Comparison of ENCODE assay signal across 27 cellular contexts in genomic region chr20:4256886-4257285, GRCh38. TPM values are rescaled to one million over a fixed set of nuclear protein-coding genes. Genes with fewer than 3 reads are reported as not detected.
A peak's percentile ranks its signal among the peaks of the same experiment; 100 is the strongest.
DNase-seq lines count a peak whose midpoint lies in the region; ATAC-seq and TF ChIP-seq lines count a peak whose summit lies in the region.
"Had no signal": no experiment of that assay in that cellular context is flagged by ENCODE, and none has a peak within 500 bp of the region (broad histone marks: within the 10 kb centered on the region; RNA-seq: fewer than 3 reads in every experiment).

No MANE protein-coding gene starts in this region.

- no peak overlapping the region for H3K4me3 Mint-ChIP-seq in neural progenitor cell
- no peak overlapping the region for H3K4me3 Mint-ChIP-seq in natural killer cell treated with Interleukin-12 subunit alpha and Interleukin-12 subunit beta and Interleukin-15 and Interleukin-18, amount 100 ng/mL, for 72 hours
- H3K4me3 Mint-ChIP-seq: CD4-positive, CD25-positive, alpha-beta regulatory T cell; T-helper 17 cell had no signal

- no peak overlapping the region for H3K27ac Mint-ChIP-seq in neural progenitor cell
- H3K27ac Mint-ChIP-seq in natural killer cell treated with Interleukin-12 subunit alpha and Interleukin-12 subunit beta and Interleukin-15 and Interleukin-18, amount 100 ng/mL, for 72 hours, result no peak overlapping the region
- H3K27ac Mint-ChIP-seq: CD4-positive, CD25-positive, alpha-beta regulatory T cell; T-helper 17 cell had no signal

- ATAC-seq in natural killer cell treated with Interleukin-12 subunit alpha and Interleukin-12 subunit beta and Interleukin-15 and Interleukin-18, amount 100 ng/mL, for 72 hours, result no peak
- ATAC-seq: GM12878, HepG2, SK-N-SH treated with all-trans-retinoic acid at 6 μM for 48 hours, T-helper 17 cell had no signal

- H3K4me3 ChIP-seq in neural progenitor cell (no peak overlapping the region), smooth muscle cell (no peak overlapping the region)
- H3K4me3 ChIP-seq: BLaER1, GM12878, Peyer's patch had no signal

- H3K9me3 Mint-ChIP-seq in neural progenitor cell, result no peaks in the 10 kb centered on the region
- no peaks in the 10 kb centered on the region for H3K9me3 Mint-ChIP-seq in natural killer cell treated with Interleukin-12 subunit alpha and Interleukin-12 subunit beta and Interleukin-15 and Interleukin-18, amount 100 ng/mL, for 72 hours

- no peaks in the 10 kb centered on the region for H3K36me3 Mint-ChIP-seq in neural progenitor cell
- no peaks in the 10 kb centered on the region for H3K36me3 Mint-ChIP-seq in natural killer cell treated with Interleukin-12 subunit alpha and Interleukin-12 subunit beta and Interleukin-15 and Interleukin-18, amount 100 ng/mL, for 72 hours
- H3K36me3 Mint-ChIP-seq: CD4-positive, CD25-positive, alpha-beta regulatory T cell had no signal

- no peak overlapping the region for H3K4me2 ChIP-seq in neural progenitor cell
- H3K4me2 ChIP-seq in smooth muscle cell, result no peak overlapping the region
- H3K4me2 ChIP-seq: BLaER1 had no signal

- H3K4me1 ChIP-seq in neural progenitor cell (peaks cover 17% of the 10 kb centered on the region), smooth muscle cell (ENCODE audit: low read depth) (no peaks in the 10 kb centered on the region)
- H3K4me1 ChIP-seq: Peyer's patch had no signal

- H3K27me3 Mint-ChIP-seq in neural progenitor cell (ENCODE audit: insufficient read depth, low read depth), result peaks cover 8% of the 10 kb centered on the region
- H3K27me3 Mint-ChIP-seq in natural killer cell treated with Interleukin-12 subunit alpha and Interleukin-12 subunit beta and Interleukin-15 and Interleukin-18, amount 100 ng/mL, for 72 hours, result peaks cover 22 to 39% of the 10 kb centered on the region in 2 donors

- H3K9ac ChIP-seq in neural progenitor cell (no peak overlapping the region), smooth muscle cell (ENCODE audit: low read depth) (no peak overlapping the region)
- H3K9ac ChIP-seq: BLaER1 had no signal

- H3K9me3 ChIP-seq in neural progenitor cell (ENCODE audit: low read depth) (no peaks in the 10 kb centered on the region), smooth muscle cell (replicated peaks; ENCODE audit: low read depth) (no peaks in the 10 kb centered on the region)
- H3K9me3 ChIP-seq: BLaER1, Peyer's patch had no signal

- H3K27me3 ChIP-seq in neural progenitor cell, result peaks cover 13% of the 10 kb centered on the region
- H3K27me3 ChIP-seq in smooth muscle cell (ENCODE audit: low read depth), result peaks cover 9% of the 10 kb centered on the region
- H3K27me3 ChIP-seq: BLaER1, Peyer's patch had no signal

- H3K36me3 ChIP-seq in neural progenitor cell (no peaks in the 10 kb centered on the region), smooth muscle cell (ENCODE audit: low read depth) (no peaks in the 10 kb centered on the region)
- H3K36me3 ChIP-seq: BLaER1, Peyer's patch had no signal

- DNase-seq in AG20443 (ENCODE audit: low spot score) (peak; percentile 43), GM04504 (ENCODE audit: low read depth) (peak; percentile 30), RPMI7951 (ENCODE audit: low read depth) (peak; percentile 69), neural progenitor cell (ENCODE audit: low spot score) (peak; percentile 16), smooth muscle cell (lab: John Stamatoyannopoulos, UW; ENCODE audit: unreplicated experiment) (no peak), NCI-H2081 treated with DMSO at 0.1 percent for 48 hours (lab: John Stamatoyannopoulos, UW) (no peak)
- no peak for DNase-seq in natural killer cell treated with Interleukin-12 subunit alpha and Interleukin-12 subunit beta and Interleukin-15 and Interleukin-18, amount 100 ng/mL, for 72 hours (ENCODE audit: low spot score)
- DNase-seq: CD4-positive, CD25-positive, alpha-beta regulatory T cell; DMS153; DND-41; Karpas-422; MV-4-11; NCI-H1105; NCI-H1436 treated with DMSO at 0.1 percent for 48 hours; NCI-H187 treated with DMSO at 0.1 percent for 48 hours; NCI-H446 treated with DMSO at 0.1 percent for 48 hours; NCI-H526; NCI-H82; NK-92 treated with Interleukin-12 subunit alpha and Interleukin-12 subunit beta, amount 100 ng/mL, for 24 hours; Peyer's patch; T-helper 17 cell had no signal

- H4K20me1 ChIP-seq in neural progenitor cell (ENCODE audit: low read depth) (no peaks in the 10 kb centered on the region), smooth muscle cell (ENCODE audit: low read depth) (no peaks in the 10 kb centered on the region)
- H4K20me1 ChIP-seq: BLaER1 had no signal

- H3K27ac ChIP-seq in neural progenitor cell (no peak overlapping the region), smooth muscle cell (ENCODE audit: low read depth) (no peak overlapping the region)
- H3K27ac ChIP-seq: BLaER1, Peyer's patch had no signal

- H3K79me2 ChIP-seq in neural progenitor cell (ENCODE audit: low read depth), result no peaks in the 10 kb centered on the region
- no peaks in the 10 kb centered on the region for H3K79me2 ChIP-seq in smooth muscle cell (ENCODE audit: low read depth)

- H2AFZ ChIP-seq in neural progenitor cell (replicated peaks) (no peak overlapping the region), smooth muscle cell (ENCODE audit: low read depth) (no peak overlapping the region)

- no peaks in the 10 kb centered on the region for H3F3A ChIP-seq in neural progenitor cell (ENCODE audit: low read depth)
- no peaks in the 10 kb centered on the region for H3F3A ChIP-seq in smooth muscle cell (ENCODE audit: low read depth)

- H3K4me1 Mint-ChIP-seq in neural progenitor cell, result peaks cover 20% of the 10 kb centered on the region
- no peaks in the 10 kb centered on the region for H3K4me1 Mint-ChIP-seq in natural killer cell treated with Interleukin-12 subunit alpha and Interleukin-12 subunit beta and Interleukin-15 and Interleukin-18, amount 100 ng/mL, for 72 hours (ENCODE audit: low read depth in 2 of 2)
- H3K4me1 Mint-ChIP-seq: CD4-positive, CD25-positive, alpha-beta regulatory T cell; T-helper 17 cell had no signal

- 96% methylated on average over 3 of the region's 3 CpGs for WGBS in smooth muscle cell (ENCODE audit: low lambda C conversion rate)

- TF ChIP-seq CTCF in neural progenitor cell (IDR thresholded peaks at IDR 0.05) (no peak), smooth muscle cell (IDR thresholded peaks at IDR 0.05; ENCODE audit: borderline replicate concordance, insufficient read depth, poor library complexity, severe bottlenecking) (no peak)

RNA-seq across cellular contexts. Expression of gene ADRA1D, which starts 7.8 kb away (rescaled TPM):
- 3.0 and 3.4 TPM in 2 replicates for total RNA-seq in RPMI7951 (2014; rRNA removed; shearing (Covaris generic))
- not detected in 2 replicates for total RNA-seq in neural progenitor cell (ENCODE audit: low replicate concordance)
- total RNA-seq in smooth muscle cell, result not detected in 2 replicates
- 0.38 TPM in 1 of 2 replicates, not detected in the other for polyA plus RNA-seq in smooth muscle cell
- total RNA-seq in natural killer cell treated with Interleukin-12 subunit alpha and Interleukin-12 subunit beta and Interleukin-15 and Interleukin-18, amount 100 ng/mL, for 72 hours, result not detected
- total RNA-seq: CD4-positive, CD25-positive, alpha-beta regulatory T cell; H4; HT1080; Peyer's patch; T-helper 17 cell had no signal
- polyA plus RNA-seq: CD4-positive, CD25-positive, alpha-beta regulatory T cell had no signal

Comparison
In these comparisons a context has a peak if more than half of its experiments do, and no peak if none do; other contexts are left out.
1. DNase-seq: peak in AG20443 (single experiment), GM04504 (single experiment), RPMI7951 (single experiment) and neural progenitor cell (single experiment); none in smooth muscle cell (single experiment), NCI-H2081 treated with DMSO at 0.1 percent for 48 hours (single experiment) and natural killer cell treated with Interleukin-12 subunit alpha and Interleukin-12 subunit beta and Interleukin-15 and Interleukin-18, amount 100 ng/mL, for 72 hours (single experiment).